Comparison of ENCODE assay signal across 13 cellular contexts in genomic region chr11:76602431-76602861, GRCh38.
A peak's percentile ranks its signal among the peaks of the same experiment; 100 is the strongest.
DNase-seq lines count a peak whose midpoint lies in the region; ATAC-seq, FAIRE-seq and TF ChIP-seq lines count a peak whose summit lies in the region.
"Had no signal": no experiment of that assay in that cellular context is flagged by ENCODE, and none has a peak within 500 bp of the region (broad histone marks: within the 10 kb centered on the region; RNA-seq: fewer than 3 reads in every experiment).

No MANE protein-coding gene starts in this region.

- no peak for TF ChIP-seq POLR2A in stomach (IDR thresholded peaks at IDR 0.05)

- H3K4me3 ChIP-seq in colonic mucosa = no peak overlapping the region
- H3K4me3 ChIP-seq in kidney (ENCODE audit: low read length in 2 of 2) = no peak overlapping the region
- H3K4me3 ChIP-seq in stomach = no peak overlapping the region
- H3K4me3 ChIP-seq in brain microvascular endothelial cell (ENCODE audit: low read depth, low read length) = no peak overlapping the region

- no peak for FAIRE-seq in kidney (lab: Jason Lieb, UNC)
- FAIRE-seq: TTC549 had no signal

- no peak for TF ChIP-seq EP300 in stomach (IDR thresholded peaks at IDR 0.05)

- peak; percentile 73 for DNase-seq in KBM-7
- peak; percentile 87 for DNase-seq in colonic mucosa
- DNase-seq in kidney = peak; percentile 82
- no peak for DNase-seq in stomach
- DNase-seq in central memory CD4-positive, alpha-beta T cell = no peak
- DNase-seq in brain microvascular endothelial cell = no peak
- no peak for DNase-seq in H4 (ENCODE audit: low spot score)
- DNase-seq: activated naive CD4-positive, alpha-beta T cell treated with anti-CD3 and anti-CD28 coated beads for 36 hours; HCEC 1CT; NCI-H1417 treated with DMSO at 0.1 percent for 48 hours had no signal

- H3K36me3 ChIP-seq in colonic mucosa = no peaks in the 10 kb centered on the region
- H3K36me3 ChIP-seq in kidney (ENCODE audit: control insufficient read depth in 1 of 2, insufficient read depth in 2 of 2, low read length in 2 of 2) = no peaks in the 10 kb centered on the region
- no peaks in the 10 kb centered on the region for H3K36me3 ChIP-seq in stomach
- H3K36me3 ChIP-seq in brain microvascular endothelial cell (replicated peaks) = no peaks in the 10 kb centered on the region
- H3K36me3 ChIP-seq: neutrophil had no signal

- H3K27ac ChIP-seq in colonic mucosa (peak overlapping the region; percentile 53), kidney (ENCODE audit: low read depth in 2 of 2, low read length in 2 of 2) (peak overlapping the region; percentile 45 to 57), stomach (peak overlapping the region in 3 of 5 donors; percentile 39 to 60 (median 42)), brain microvascular endothelial cell (no peak overlapping the region)
- H3K27ac ChIP-seq: neutrophil had no signal

- no peak for ATAC-seq in GM18873 (IDR thresholded peaks at IDR 0.05; ENCODE audit: low FRiP score, unreplicated experiment)

- intact Hi-C loops in colonic mucosa (cut with DNase I) = no loop called here
- intact Hi-C loops in kidney (cut with DNase I) = no loop called here
- intact Hi-C loops in stomach (cut with DNase I; ENCODE audit: low total_unique reads) = no loop called here

- H3K9ac ChIP-seq in colonic mucosa (ENCODE audit: low read depth in 2 of 2, low read length in 2 of 2) = peak overlapping the region in 1 of 2 donors; percentile 46
- no peak overlapping the region for H3K9ac ChIP-seq in kidney (ENCODE audit: low read length in 2 of 2)

- in situ Hi-C loops in KBM-7 (cut with MboI; ENCODE audit: low pct_unique_long_range_greater_than_20kb, low sequenced_read_pairs) = no loop called here
- in situ Hi-C loops in brain microvascular endothelial cell (cut with HindIII; ENCODE audit: low pct_ligation_motif_present, low sequenced_read_pairs) = no loop called here

- H3K4me1 ChIP-seq in colonic mucosa = peaks cover 11% of the 10 kb centered on the region
- H3K4me1 ChIP-seq in kidney (ENCODE audit: control insufficient read depth in 1 of 2, insufficient read depth in 1 of 2, low read depth in 1 of 2, low read length in 2 of 2) = peaks cover 10 to 25% of the 10 kb centered on the region in 2 donors
- H3K4me1 ChIP-seq in stomach = peaks cover 9 to 27% (median 20%) of the 10 kb centered on the region in 4 donors

- H3K27me3 ChIP-seq in colonic mucosa (no peaks in the 10 kb centered on the region), stomach (no peaks in the 10 kb centered on the region), brain microvascular endothelial cell (replicated peaks) (no peaks in the 10 kb centered on the region)

- 32 to 48% (median 40%) methylated on average over 8 of the region's 8 CpGs for WGBS in stomach, 5 donors

- no peaks in the 10 kb centered on the region for H3K9me3 ChIP-seq in colonic mucosa
- H3K9me3 ChIP-seq in kidney (ENCODE audit: control insufficient read depth in 1 of 2, low read length in 2 of 2) = no peaks in the 10 kb centered on the region
- H3K9me3 ChIP-seq in stomach = no peaks in the 10 kb centered on the region
- H3K9me3 ChIP-seq: neutrophil had no signal

- TF ChIP-seq CTCF in colonic mucosa (IDR thresholded peaks at IDR 0.05) = no peak
- TF ChIP-seq CTCF in kidney (IDR thresholded peaks at IDR 0.05; ENCODE audit: borderline replicate concordance, extremely low read depth, insufficient read depth) = no peak
- TF ChIP-seq CTCF in stomach (IDR thresholded peaks at IDR 0.05) = no peak
- TF ChIP-seq CTCF in brain microvascular endothelial cell (IDR thresholded peaks at IDR 0.05; ENCODE audit: low read depth, low read length, missing control alignments) = no peak

Comparison
In these comparisons a context has a peak if more than half of its experiments do, and no peak if none do; other contexts are left out.
1. DNase-seq: peak in KBM-7 (single experiment), colonic mucosa (single experiment) and kidney (single experiment); none in stomach (single experiment), central memory CD4-positive, alpha-beta T cell (single experiment), brain microvascular endothelial cell (single experiment) and H4 (single experiment).